Comparison of ENCODE assay signal across 20 cellular contexts in genomic region chr3:27428446-27428845, GRCh38.
DNase-seq lines count a peak whose midpoint lies in the region; FAIRE-seq and TF ChIP-seq lines count a peak whose summit lies in the region.
"Had no signal": no experiment of that assay in that cellular context is flagged by ENCODE, and none has a peak within 500 bp of the region (broad histone marks: within the 10 kb centered on the region; RNA-seq: fewer than 3 reads in every experiment).

No MANE protein-coding gene starts in this region.

- in situ Hi-C loops in GM13977 (cut with MboI; ENCODE audit: low pct_unique_long_range_greater_than_20kb, low sequenced_read_pairs, unreplicated experiment): no loop called here

- peak; percentile 8 for FAIRE-seq in GM19239 (lab: Jason Lieb, UNC)
- no peak for FAIRE-seq in HTR-8/SVneo (lab: Jason Lieb, UNC)

- TF ChIP-seq CTCF in fibroblast of mammary gland (conservative IDR thresholded peaks at IDR 0.05; ENCODE audit: control insufficient read depth, insufficient read depth, low read depth, low read length) (no peak), GM13977 (IDR thresholded peaks at IDR 0.05; ENCODE audit: extremely low read depth, insufficient read depth, missing control alignments) (no peak)

- no peak overlapping the region for H3K4me3 ChIP-seq in fibroblast of mammary gland (ENCODE audit: control insufficient read depth, low read depth, low read length)
- H3K4me3 ChIP-seq: GM12878, SK-N-MC had no signal

- DNase-seq in GM19239 (ENCODE audit: insufficient read length, low spot score): no peak
- peak; percentile 24 for DNase-seq in RKO (ENCODE audit: low spot score)
- DNase-seq in fibroblast of mammary gland (ENCODE audit: low read depth): peak; percentile 58
- no peak for DNase-seq in HTR-8/SVneo (ENCODE audit: insufficient read length, low spot score)
- DNase-seq in NCI-H2107 (lab: John Stamatoyannopoulos, UW): no peak
- DNase-seq in GM13977 (ENCODE audit: low spot score): no peak
- DNase-seq in activated effector memory CD4-positive, alpha-beta T cell treated with Interleukin-2 at 50 U/mL for 16 hours: no peak
- DNase-seq: Caco-2; CD8-positive, alpha-beta T cell; GDM1; H7; KBM-7; MM.1S; NCI-H2029; NCI-H2227 treated with DMSO at 0.1 percent for 48 hours; NCI-H526 treated with DMSO at 0.1 percent for 48 hours; SIG-M5; SW 1271 had no signal

Comparison
In these comparisons a context has a peak if more than half of its experiments do, and no peak if none do; other contexts are left out.
1. DNase-seq: peak in RKO (single experiment) and fibroblast of mammary gland (single experiment); none in GM19239 (single experiment), HTR-8/SVneo (single experiment), NCI-H2107 (single experiment), GM13977 (single experiment) and activated effector memory CD4-positive, alpha-beta T cell treated with Interleukin-2 at 50 U/mL for 16 hours (single experiment).